In genomic region chr19:19319725-19320361, GRCh38 we compare ENCODE assay signal across 1 cellular context.
TF ChIP-seq lines count a peak whose summit lies in the region.

No MANE protein-coding gene starts in this region.

TF ChIP-seq in K562, 482 proteins besides CTCF, POLR2A, EP300 and RAD21 (continued from another document):
- no peak for TF ChIP-seq RERE (CRISPR knock-in tag; IDR thresholded peaks at IDR 0.05; ENCODE audit: borderline replicate concordance)
- no peak for TF ChIP-seq ZNF668 (CRISPR knock-in tag; IDR thresholded peaks at IDR 0.05)
- no peak for TF ChIP-seq HNRNPUL1 (IDR thresholded peaks at IDR 0.05; ENCODE audit: low read length)
- no peak for TF ChIP-seq NCOA4 (IDR thresholded peaks at IDR 0.05; ENCODE audit: partially characterized antibody)
- TF ChIP-seq E2F8 (IDR thresholded peaks at IDR 0.05; ENCODE audit: low read depth, partially characterized antibody) = peak; percentile 31
- TF ChIP-seq BRCA1 (IDR thresholded peaks at IDR 0.05) = no peak
- TF ChIP-seq BRCA1 (CRISPR knock-in tag; IDR thresholded peaks at IDR 0.05) = 0 out of 2 replicates have a peak, but pooled peaks have one; percentile 68
- peak; percentile 28; the same call in 1 of the 2 replicates for TF ChIP-seq NKRF (IDR thresholded peaks at IDR 0.05; ENCODE audit: borderline replicate concordance)
- no peak for TF ChIP-seq HNRNPH1 (optimal IDR thresholded peaks at IDR 0.05; ENCODE audit: low read depth, low read length)
- TF ChIP-seq ZNF23 (CRISPR knock-in tag; IDR thresholded peaks at IDR 0.05) = no peak
- TF ChIP-seq E2F6 (IDR thresholded peaks at IDR 0.05; ENCODE audit: borderline replicate concordance in 1 of 2, extremely low read depth in 1 of 2, insufficient read depth in 1 of 2, insufficient read length in 1 of 2, low read depth in 1 of 2, low read length in 1 of 2, poor library complexity in 1 of 2, severe bottlenecking in 1 of 2) = peak in 1 of 2 experiments; percentile 9
- 0 out of 2 replicates have a peak, but pooled peaks have one; percentile 25 for TF ChIP-seq DPF2 (IDR thresholded peaks at IDR 0.05)
- peak in 1 of 2 experiments; percentile 56; a peak in 2 of 4 replicates for TF ChIP-seq HDAC1 (IDR thresholded peaks at IDR 0.05)
- no peak for TF ChIP-seq CLOCK (CRISPR knock-in tag; IDR thresholded peaks at IDR 0.05; ENCODE audit: borderline replicate concordance)
